Comparison of ENCODE assay signal across 13 cellular contexts in genomic region chr15:35256141-35256540, GRCh38.
"Had no signal": no experiment of that assay in that cellular context is flagged by ENCODE, and none has a peak within 500 bp of the region (broad histone marks: within the 10 kb centered on the region; RNA-seq: fewer than 3 reads in every experiment).

No MANE protein-coding gene starts in this region.

- H3K27ac Mint-ChIP-seq: activated naive CD4-positive, alpha-beta T cell treated with anti-CD3 and anti-CD28 coated beads, Interleukin-2, amount 50 U/mL, for 72 hours; natural killer cell; progenitor cell of endocrine pancreas had no signal

- H3K27me3 Mint-ChIP-seq: type B pancreatic cell had no signal

- H3K36me3 Mint-ChIP-seq: activated naive CD4-positive, alpha-beta T cell treated with anti-CD3 and anti-CD28 coated beads, Interleukin-2, amount 50 U/mL, for 72 hours; natural killer cell had no signal

- ATAC-seq: activated naive CD4-positive, alpha-beta T cell treated with anti-CD3 and anti-CD28 coated beads, Interleukin-2, amount 50 U/mL, for 72 hours; left ventricle myocardium superior; natural killer cell had no signal

- DNase-seq: activated gamma-delta T cell treated with Interleukin-2 at 50 U/mL for 16 hours; activated T-cell treated with anti-CD3 and anti-CD28 coated beads, Interleukin-2, amount 50 U/mL, for 1 hour; esophagus squamous epithelium; left ventricle myocardium superior; midbrain; natural killer cell; retina; spleen; stimulated activated CD4-positive, alpha-beta T cell treated with anti-CD3 and anti-CD28 coated beads, Interleukin-4, amount 100 ng/mL, for 1 hour; stimulated activated naive CD4-positive, alpha-beta T cell had no signal

- H3K4me1 Mint-ChIP-seq: natural killer cell had no signal

- H3K9me3 Mint-ChIP-seq: activated naive CD4-positive, alpha-beta T cell treated with anti-CD3 and anti-CD28 coated beads, Interleukin-2, amount 50 U/mL, for 72 hours; type B pancreatic cell had no signal

- H3K4me3 Mint-ChIP-seq: natural killer cell, type B pancreatic cell had no signal
